Comparison of ENCODE assay signal across 1 cellular context in the genomic region with DNA sequence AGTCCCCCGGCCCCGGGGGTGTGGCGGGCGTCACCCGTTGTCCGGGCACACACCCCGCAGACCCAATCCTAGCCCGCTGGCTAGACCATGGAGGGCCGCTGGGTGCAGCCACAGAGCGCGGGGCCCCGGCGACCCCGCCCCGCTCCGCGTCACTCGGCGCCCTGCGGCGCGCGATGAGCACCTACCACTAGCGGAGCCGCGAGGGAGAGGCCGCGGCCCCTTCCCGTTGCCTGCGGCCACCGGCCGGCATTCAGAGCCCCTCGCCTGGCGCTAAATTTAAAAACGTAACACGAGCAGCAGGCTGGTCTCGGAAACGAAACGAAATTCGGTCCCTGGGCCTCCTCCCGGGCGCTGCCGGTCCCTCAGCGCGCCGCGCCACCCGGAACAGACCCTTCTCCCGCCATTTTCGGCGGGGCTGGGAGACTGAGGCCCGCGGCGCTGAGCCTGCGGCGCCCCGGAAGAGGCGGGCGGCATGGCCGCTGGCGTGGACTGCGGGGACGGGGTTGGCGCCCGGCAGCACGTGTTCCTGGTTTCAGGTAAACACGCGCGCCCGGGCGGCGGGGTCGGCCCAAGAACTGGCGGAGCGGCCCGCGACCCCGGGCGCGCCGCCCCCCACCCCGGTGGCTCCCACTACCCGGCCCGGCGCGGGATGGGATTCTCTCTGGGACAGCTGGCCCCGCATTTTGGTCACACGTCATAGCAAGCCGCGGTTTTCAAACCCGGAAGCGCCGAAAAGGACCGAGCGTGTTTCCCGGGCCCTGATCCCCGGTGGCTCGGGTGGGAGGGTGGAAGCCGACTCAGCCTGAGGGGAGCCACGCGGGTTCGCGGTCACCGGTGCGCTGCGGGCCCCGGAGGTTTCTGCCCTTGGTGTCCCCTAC.
TF ChIP-seq lines count a peak whose summit lies in the region.

Gene RNASEH2B (plus strand): TSS at position 187 of the 878 bp plus-strand sequence. CDS start 286 bp downstream, at position 473.

TF ChIP-seq in HepG2, 621 proteins besides CTCF, POLR2A, EP300 and RAD21 (continued from another document and continues in another):
- TF ChIP-seq, protein P1, sequence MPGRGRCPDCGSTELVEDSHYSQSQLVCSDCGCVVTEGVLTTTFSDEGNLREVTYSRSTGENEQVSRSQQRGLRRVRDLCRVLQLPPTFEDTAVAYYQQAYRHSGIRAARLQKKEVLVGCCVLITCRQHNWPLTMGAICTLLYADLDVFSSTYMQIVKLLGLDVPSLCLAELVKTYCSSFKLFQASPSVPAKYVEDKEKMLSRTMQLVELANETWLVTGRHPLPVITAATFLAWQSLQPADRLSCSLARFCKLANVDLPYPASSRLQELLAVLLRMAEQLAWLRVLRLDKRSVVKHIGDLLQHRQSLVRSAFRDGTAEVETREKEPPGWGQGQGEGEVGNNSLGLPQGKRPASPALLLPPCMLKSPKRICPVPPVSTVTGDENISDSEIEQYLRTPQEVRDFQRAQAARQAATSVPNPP (CRISPR knock-in tag; IDR thresholded peaks at IDR 0.05) = no peak
- no peak for TF ChIP-seq GTF3A (CRISPR knock-in tag; conservative IDR thresholded peaks at IDR 0.05)
- no peak for TF ChIP-seq MBD4 (IDR thresholded peaks at IDR 0.05; ENCODE audit: borderline replicate concordance, low read length)
- TF ChIP-seq ZNF883 (CRISPR knock-in tag; IDR thresholded peaks at IDR 0.05; ENCODE audit: not compliant biosample characterization) = no peak
- no peak for TF ChIP-seq HOXA5 (CRISPR knock-in tag; IDR thresholded peaks at IDR 0.05)
- TF ChIP-seq ZNF362 (CRISPR knock-in tag; IDR thresholded peaks at IDR 0.05; ENCODE audit: borderline replicate concordance) = no peak; the same call in 1 of the 2 replicates
- TF ChIP-seq ZBTB21 (CRISPR knock-in tag; IDR thresholded peaks at IDR 0.05) = no peak
- TF ChIP-seq ZNF513 (CRISPR knock-in tag; conservative IDR thresholded peaks at IDR 0.05) = no peak
- TF ChIP-seq ZNF580 (CRISPR knock-in tag; IDR thresholded peaks at IDR 0.05; ENCODE audit: borderline replicate concordance, low read depth) = no peak
- TF ChIP-seq JARID2 (CRISPR knock-in tag; IDR thresholded peaks at IDR 0.05; ENCODE audit: insufficient replicate concordance) = no peak
- TF ChIP-seq TARDBP (CRISPR knock-in tag; IDR thresholded peaks at IDR 0.05) = no peak
- TF ChIP-seq, protein P2, sequence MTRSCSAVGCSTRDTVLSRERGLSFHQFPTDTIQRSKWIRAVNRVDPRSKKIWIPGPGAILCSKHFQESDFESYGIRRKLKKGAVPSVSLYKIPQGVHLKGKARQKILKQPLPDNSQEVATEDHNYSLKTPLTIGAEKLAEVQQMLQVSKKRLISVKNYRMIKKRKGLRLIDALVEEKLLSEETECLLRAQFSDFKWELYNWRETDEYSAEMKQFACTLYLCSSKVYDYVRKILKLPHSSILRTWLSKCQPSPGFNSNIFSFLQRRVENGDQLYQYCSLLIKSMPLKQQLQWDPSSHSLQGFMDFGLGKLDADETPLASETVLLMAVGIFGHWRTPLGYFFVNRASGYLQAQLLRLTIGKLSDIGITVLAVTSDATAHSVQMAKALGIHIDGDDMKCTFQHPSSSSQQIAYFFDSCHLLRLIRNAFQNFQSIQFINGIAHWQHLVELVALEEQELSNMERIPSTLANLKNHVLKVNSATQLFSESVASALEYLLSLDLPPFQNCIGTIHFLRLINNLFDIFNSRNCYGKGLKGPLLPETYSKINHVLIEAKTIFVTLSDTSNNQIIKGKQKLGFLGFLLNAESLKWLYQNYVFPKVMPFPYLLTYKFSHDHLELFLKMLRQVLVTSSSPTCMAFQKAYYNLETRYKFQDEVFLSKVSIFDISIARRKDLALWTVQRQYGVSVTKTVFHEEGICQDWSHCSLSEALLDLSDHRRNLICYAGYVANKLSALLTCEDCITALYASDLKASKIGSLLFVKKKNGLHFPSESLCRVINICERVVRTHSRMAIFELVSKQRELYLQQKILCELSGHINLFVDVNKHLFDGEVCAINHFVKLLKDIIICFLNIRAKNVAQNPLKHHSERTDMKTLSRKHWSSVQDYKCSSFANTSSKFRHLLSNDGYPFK (CRISPR knock-in tag; IDR thresholded peaks at IDR 0.05; ENCODE audit: borderline replicate concordance) = no peak
- no peak for TF ChIP-seq CBX2 (IDR thresholded peaks at IDR 0.05; ENCODE audit: low read depth, low read length)
- no peak for TF ChIP-seq CBX2 (CRISPR knock-in tag; IDR thresholded peaks at IDR 0.05; ENCODE audit: low read depth)
- TF ChIP-seq ZNF598 (CRISPR knock-in tag; IDR thresholded peaks at IDR 0.05; ENCODE audit: borderline replicate concordance) = no peak
- TF ChIP-seq HHEX (CRISPR knock-in tag; IDR thresholded peaks at IDR 0.05) = no peak
- TF ChIP-seq ZBTB3 (CRISPR knock-in tag; IDR thresholded peaks at IDR 0.05; ENCODE audit: borderline replicate concordance, low read depth) = no peak
- no peak for TF ChIP-seq NR3C1 (CRISPR knock-in tag; IDR thresholded peaks at IDR 0.05)
- TF ChIP-seq E2F1 (CRISPR knock-in tag; IDR thresholded peaks at IDR 0.05) = peak; percentile 95
- TF ChIP-seq, protein P3, sequence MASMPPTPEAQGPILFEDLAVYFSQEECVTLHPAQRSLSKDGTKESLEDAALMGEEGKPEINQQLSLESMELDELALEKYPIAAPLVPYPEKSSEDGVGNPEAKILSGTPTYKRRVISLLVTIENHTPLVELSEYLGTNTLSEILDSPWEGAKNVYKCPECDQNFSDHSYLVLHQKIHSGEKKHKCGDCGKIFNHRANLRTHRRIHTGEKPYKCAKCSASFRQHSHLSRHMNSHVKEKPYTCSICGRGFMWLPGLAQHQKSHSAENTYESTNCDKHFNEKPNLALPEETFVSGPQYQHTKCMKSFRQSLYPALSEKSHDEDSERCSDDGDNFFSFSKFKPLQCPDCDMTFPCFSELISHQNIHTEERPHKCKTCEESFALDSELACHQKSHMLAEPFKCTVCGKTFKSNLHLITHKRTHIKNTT (CRISPR knock-in tag; IDR thresholded peaks at IDR 0.05) = no peak
- TF ChIP-seq ZNF260 (CRISPR knock-in tag; IDR thresholded peaks at IDR 0.05; ENCODE audit: borderline replicate concordance, low read depth) = no peak
- TF ChIP-seq SMAD3 (CRISPR knock-in tag; IDR thresholded peaks at IDR 0.05) = no peak
- TF ChIP-seq, protein P4, sequence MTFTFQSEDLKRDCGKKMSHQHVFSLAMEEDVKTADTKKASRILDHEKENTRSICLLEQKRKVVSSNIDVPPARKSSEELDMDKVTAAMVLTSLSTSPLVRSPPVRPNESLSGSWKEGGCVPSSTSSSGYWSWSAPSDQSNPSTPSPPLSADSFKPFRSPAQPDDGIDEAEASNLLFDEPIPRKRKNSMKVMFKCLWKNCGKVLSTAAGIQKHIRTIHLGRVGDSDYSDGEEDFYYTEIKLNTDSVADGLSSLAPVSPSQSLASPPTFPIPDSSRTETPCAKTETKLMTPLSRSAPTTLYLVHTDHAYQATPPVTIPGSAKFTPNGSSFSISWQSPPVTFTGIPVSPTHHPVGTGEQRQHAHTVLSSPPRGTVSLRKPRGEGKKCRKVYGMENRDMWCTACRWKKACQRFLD (CRISPR knock-in tag; IDR thresholded peaks at IDR 0.05; ENCODE audit: borderline replicate concordance) = no peak
- no peak for TF ChIP-seq ZNF180 (CRISPR knock-in tag; IDR thresholded peaks at IDR 0.05; ENCODE audit: borderline replicate concordance, low read depth)
- TF ChIP-seq DMAP1 (CRISPR knock-in tag; IDR thresholded peaks at IDR 0.05) = peak; percentile 66
- TF ChIP-seq, protein P5, sequence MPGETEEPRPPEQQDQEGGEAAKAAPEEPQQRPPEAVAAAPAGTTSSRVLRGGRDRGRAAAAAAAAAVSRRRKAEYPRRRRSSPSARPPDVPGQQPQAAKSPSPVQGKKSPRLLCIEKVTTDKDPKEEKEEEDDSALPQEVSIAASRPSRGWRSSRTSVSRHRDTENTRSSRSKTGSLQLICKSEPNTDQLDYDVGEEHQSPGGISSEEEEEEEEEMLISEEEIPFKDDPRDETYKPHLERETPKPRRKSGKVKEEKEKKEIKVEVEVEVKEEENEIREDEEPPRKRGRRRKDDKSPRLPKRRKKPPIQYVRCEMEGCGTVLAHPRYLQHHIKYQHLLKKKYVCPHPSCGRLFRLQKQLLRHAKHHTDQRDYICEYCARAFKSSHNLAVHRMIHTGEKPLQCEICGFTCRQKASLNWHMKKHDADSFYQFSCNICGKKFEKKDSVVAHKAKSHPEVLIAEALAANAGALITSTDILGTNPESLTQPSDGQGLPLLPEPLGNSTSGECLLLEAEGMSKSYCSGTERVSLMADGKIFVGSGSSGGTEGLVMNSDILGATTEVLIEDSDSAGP (CRISPR knock-in tag; IDR thresholded peaks at IDR 0.05; ENCODE audit: borderline replicate concordance) = peak; percentile 67; the same call in 1 of the 2 replicates
- TF ChIP-seq ZFY (CRISPR knock-in tag; IDR thresholded peaks at IDR 0.05) = peak; percentile 89
- no peak for TF ChIP-seq ZNF619 (CRISPR knock-in tag; IDR thresholded peaks at IDR 0.05)
- peak; percentile 24; the same call in 1 of the 2 replicates for TF ChIP-seq PAXIP1 (CRISPR knock-in tag; conservative IDR thresholded peaks at IDR 0.05)
- no peak for TF ChIP-seq ZNF512B (CRISPR knock-in tag; IDR thresholded peaks at IDR 0.05; ENCODE audit: borderline replicate concordance)
- no peak for TF ChIP-seq WIZ (CRISPR knock-in tag; IDR thresholded peaks at IDR 0.05)
- TF ChIP-seq ZNF776 (CRISPR knock-in tag; IDR thresholded peaks at IDR 0.05) = peak; percentile 78; the same call in 1 of the 2 replicates
